In the genomic region with DNA sequence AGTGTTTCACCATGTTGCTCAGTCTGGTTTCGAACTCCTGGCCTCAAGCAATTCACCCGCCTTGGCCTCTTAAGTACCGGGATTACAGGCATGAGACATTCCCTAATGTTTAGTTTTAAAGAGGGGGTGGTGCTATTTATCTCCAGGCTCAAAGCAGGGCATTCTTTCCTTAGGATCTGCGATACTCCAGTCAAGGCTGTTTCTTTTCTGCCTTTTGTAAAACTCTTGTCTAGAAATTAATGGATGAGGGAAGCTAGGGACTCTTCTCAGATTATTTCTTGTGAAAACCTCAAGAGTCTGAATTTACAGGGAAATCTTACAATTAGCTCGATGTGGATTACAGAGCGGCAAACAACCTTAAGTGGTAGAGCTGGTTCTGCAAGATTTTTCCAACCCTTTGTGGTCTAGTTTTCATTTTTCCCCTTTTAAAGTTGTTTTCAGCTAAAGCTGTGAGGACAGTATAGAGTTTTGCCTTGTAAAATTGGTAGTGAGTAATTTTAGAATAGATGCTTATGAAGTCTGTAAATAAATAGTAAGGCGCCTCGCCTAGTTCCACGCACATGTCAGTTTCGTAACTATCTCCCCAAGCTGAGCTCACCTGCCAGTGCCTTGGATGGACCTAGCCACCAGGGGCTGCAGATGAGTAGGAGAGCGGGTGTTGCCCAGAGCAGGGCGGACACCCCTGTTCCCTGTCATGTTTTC, we compare ENCODE assay signal across 9 cellular contexts. TPM values are rescaled to one million over a fixed set of nuclear protein-coding genes. Genes with fewer than 3 reads are reported as not detected.
DNase-seq lines count a peak whose midpoint lies in the region; ATAC-seq and TF ChIP-seq lines count a peak whose summit lies in the region.
"Had no signal": no experiment of that assay in that cellular context is flagged by ENCODE, and none has a peak within 500 bp of the region (broad histone marks: within the 10 kb centered on the region; RNA-seq: fewer than 3 reads in every experiment).

No MANE protein-coding gene starts in this region.

- H3K4me1 Mint-ChIP-seq in endodermal cell = peaks cover 54% of the 10 kb centered on the region
- H3K4me1 Mint-ChIP-seq in osteocyte (ENCODE audit: unreplicated experiment) = peaks cover 53% of the 10 kb centered on the region
- peaks cover 27 to 43% (median 32%) of the 10 kb centered on the region in 3 donors for H3K4me1 Mint-ChIP-seq in T-cell
- H3K4me1 Mint-ChIP-seq in stimulated activated effector memory CD8-positive, alpha-beta T cell treated with anti-CD3 and anti-CD28 coated beads, Interleukin-12 subunit alpha, Interleukin-12 subunit beta, amount 100 ng/mL, for 72 hours = peaks cover 45% of the 10 kb centered on the region

- H3K27ac Mint-ChIP-seq in endodermal cell = peak overlapping the region; percentile 96
- peak overlapping the region; percentile 35 for H3K27ac Mint-ChIP-seq in osteocyte (ENCODE audit: unreplicated experiment)
- H3K27ac Mint-ChIP-seq in T-cell = no peak overlapping the region
- no peak overlapping the region for H3K27ac Mint-ChIP-seq in stimulated activated effector memory CD8-positive, alpha-beta T cell treated with anti-CD3 and anti-CD28 coated beads, Interleukin-12 subunit alpha, Interleukin-12 subunit beta, amount 100 ng/mL, for 72 hours

- CTCF ChIA-PET in T-cell (lab: Charles Lee) = interaction anchor here (0.6 to 1.0 kb wide), 2 partner anchors 30 to 165 kb away, joined by 4 read pairs; no protein-coding TSS in a partner anchor

- peaks cover 4% of the 10 kb centered on the region for H3K4me1 ChIP-seq in endodermal cell (ENCODE audit: control insufficient read depth, insufficient read depth, low read length)

- peak overlapping the region; percentile 13 for H3K9ac ChIP-seq in endodermal cell (ENCODE audit: extremely low read depth, low read length, poor library complexity, severe bottlenecking)

- DNase-seq in GM06990 (ENCODE audit: extremely low read depth, insufficient read length) = no peak
- DNase-seq in NCI-H2029 (lab: John Stamatoyannopoulos, UW) = peak; percentile 38
- DNase-seq in endodermal cell = peak; percentile 87
- no peak for DNase-seq in osteocyte (ENCODE audit: extremely low spot score, unreplicated experiment)
- no peak for DNase-seq in T-cell
- no peak for DNase-seq in stimulated activated CD4-positive, alpha-beta T cell treated with anti-CD3 and anti-CD28 coated beads, Interleukin-1b, Interleukin-23, amount 100 ng/mL, for 48 hours
- DNase-seq in stimulated activated effector memory CD8-positive, alpha-beta T cell treated with anti-CD3 and anti-CD28 coated beads, Interleukin-12 subunit alpha, Interleukin-12 subunit beta, amount 100 ng/mL, for 72 hours (ENCODE audit: low spot score in 2 of 2) = no peak
- DNase-seq: activated CD4-positive, CD25-positive, alpha-beta regulatory T cell treated with anti-CD3 and anti-CD28 coated beads, Interleukin-2, amount 50 U/mL, for 72 hours had no signal

- H3K27me3 Mint-ChIP-seq in endodermal cell (ENCODE audit: insufficient read depth) = no peaks in the 10 kb centered on the region
- H3K27me3 Mint-ChIP-seq in osteocyte (ENCODE audit: unreplicated experiment) = no peaks in the 10 kb centered on the region
- no peaks in the 10 kb centered on the region for H3K27me3 Mint-ChIP-seq in T-cell

- H3K9me3 ChIP-seq in endodermal cell (ENCODE audit: control insufficient read depth, low read length) = no peaks in the 10 kb centered on the region

- POLR2A ChIA-PET in T-cell (lab: Charles Lee) = interaction anchor here in 1 of 2 donors (0.5 kb wide), 1 partner anchor 61 kb away, joined by 3 read pairs; no protein-coding TSS in a partner anchor

- H3K27me3 ChIP-seq in GM06990 (replicated peaks; ENCODE audit: control insufficient read depth, insufficient read depth, low read length) = no peaks in the 10 kb centered on the region
- H3K27me3 ChIP-seq in endodermal cell (ENCODE audit: control insufficient read depth, insufficient read depth, low read length, poor library complexity, severe bottlenecking) = no peaks in the 10 kb centered on the region

- peak overlapping the region; percentile 78 for H3K27ac ChIP-seq in endodermal cell (ENCODE audit: low read depth, low read length)

- no peaks in the 10 kb centered on the region; the same call in 1 of the 2 replicates for H3K36me3 ChIP-seq in GM06990 (ENCODE audit: control insufficient read depth, insufficient read depth, low read length)
- peaks cover 4% of the 10 kb centered on the region for H3K36me3 ChIP-seq in endodermal cell (ENCODE audit: control insufficient read depth, insufficient read depth, low read length)

- H3K36me3 Mint-ChIP-seq in endodermal cell (ENCODE audit: low read depth) (peaks cover 12% of the 10 kb centered on the region), osteocyte (ENCODE audit: unreplicated experiment) (no peaks in the 10 kb centered on the region), T-cell (peaks cover 2% of the 10 kb centered on the region)
- H3K36me3 Mint-ChIP-seq in stimulated activated effector memory CD8-positive, alpha-beta T cell treated with anti-CD3 and anti-CD28 coated beads, Interleukin-12 subunit alpha, Interleukin-12 subunit beta, amount 100 ng/mL, for 72 hours = no peaks in the 10 kb centered on the region

- ATAC-seq in T-cell (replicated peaks in 1 of 4) (no peak), HG02610 (IDR thresholded peaks at IDR 0.05; ENCODE audit: unreplicated experiment) (no peak)
- ATAC-seq in stimulated activated effector memory CD8-positive, alpha-beta T cell treated with anti-CD3 and anti-CD28 coated beads, Interleukin-12 subunit alpha, Interleukin-12 subunit beta, amount 100 ng/mL, for 72 hours = no peak

- no peaks in the 10 kb centered on the region for H3K9me3 Mint-ChIP-seq in endodermal cell
- H3K9me3 Mint-ChIP-seq in osteocyte (ENCODE audit: unreplicated experiment) = no peaks in the 10 kb centered on the region
- H3K9me3 Mint-ChIP-seq in T-cell = no peaks in the 10 kb centered on the region
- no peaks in the 10 kb centered on the region for H3K9me3 Mint-ChIP-seq in stimulated activated effector memory CD8-positive, alpha-beta T cell treated with anti-CD3 and anti-CD28 coated beads, Interleukin-12 subunit alpha, Interleukin-12 subunit beta, amount 100 ng/mL, for 72 hours

- H3K4me3 Mint-ChIP-seq in endodermal cell = peak overlapping the region; percentile 39
- no peak overlapping the region for H3K4me3 Mint-ChIP-seq in osteocyte (ENCODE audit: unreplicated experiment)
- no peak overlapping the region for H3K4me3 Mint-ChIP-seq in T-cell
- H3K4me3 Mint-ChIP-seq in stimulated activated effector memory CD8-positive, alpha-beta T cell treated with anti-CD3 and anti-CD28 coated beads, Interleukin-12 subunit alpha, Interleukin-12 subunit beta, amount 100 ng/mL, for 72 hours = no peak overlapping the region

- H3K4me3 ChIP-seq in GM06990 (replicated peaks; ENCODE audit: low read depth, low read length) = no peak overlapping the region
- no peak overlapping the region for H3K4me3 ChIP-seq in endodermal cell (ENCODE audit: low read length)

- 80 to 82% methylated on average over 8 to 12 of the region's 12 CpGs for WGBS in endodermal cell (ENCODE audit: insufficient coverage in 1 of 2, insufficient read length in 1 of 2), 2 experiments

- peak; percentile 22 for TF ChIP-seq CTCF in GM06990 (IDR thresholded peaks at IDR 0.05; ENCODE audit: insufficient read depth, low read length, poor library complexity, severe bottlenecking)
- TF ChIP-seq CTCF in endodermal cell (conservative IDR thresholded peaks at IDR 0.05) = peak; percentile 79
- TF ChIP-seq CTCF in osteocyte (IDR thresholded peaks at IDR 0.05) = no peak

RNA-seq across cellular contexts. Expression of gene CUX1, which starts 53.1 kb away (rescaled TPM):
- 100 to 1,000 TPM in 1 of 2 donors, 10 to 100 TPM in 1; 85.1 to 108 TPM for total RNA-seq in endodermal cell
- 49.5 TPM for polyA plus RNA-seq in endodermal cell (2013, experiment 1 of 2)
- 50.8 TPM for polyA plus RNA-seq in endodermal cell (2013, experiment 2 of 2)
- total RNA-seq in osteocyte = 87.1 and 89.1 TPM in 2 replicates
- 10 to 100 TPM; 36.9 to 50.2 (median 42.8) TPM for total RNA-seq in T-cell

Comparison
In these comparisons a context has a peak if more than half of its experiments do, and no peak if none do; other contexts are left out.
1. DNase-seq: peak in NCI-H2029 (single experiment) and endodermal cell (single experiment); none in GM06990 (single experiment), osteocyte (single experiment), T-cell (0 of 34), stimulated activated CD4-positive, alpha-beta T cell treated with anti-CD3 and anti-CD28 coated beads, Interleukin-1b, Interleukin-23, amount 100 ng/mL, for 48 hours (single experiment) and stimulated activated effector memory CD8-positive, alpha-beta T cell treated with anti-CD3 and anti-CD28 coated beads, Interleukin-12 subunit alpha, Interleukin-12 subunit beta, amount 100 ng/mL, for 72 hours (0 of 2).
2. H3K27ac Mint-ChIP-seq: peak in endodermal cell (single experiment) and osteocyte (single experiment); none in T-cell (0 of 2) and stimulated activated effector memory CD8-positive, alpha-beta T cell treated with anti-CD3 and anti-CD28 coated beads, Interleukin-12 subunit alpha, Interleukin-12 subunit beta, amount 100 ng/mL, for 72 hours (single experiment).